In the genomic region with DNA sequence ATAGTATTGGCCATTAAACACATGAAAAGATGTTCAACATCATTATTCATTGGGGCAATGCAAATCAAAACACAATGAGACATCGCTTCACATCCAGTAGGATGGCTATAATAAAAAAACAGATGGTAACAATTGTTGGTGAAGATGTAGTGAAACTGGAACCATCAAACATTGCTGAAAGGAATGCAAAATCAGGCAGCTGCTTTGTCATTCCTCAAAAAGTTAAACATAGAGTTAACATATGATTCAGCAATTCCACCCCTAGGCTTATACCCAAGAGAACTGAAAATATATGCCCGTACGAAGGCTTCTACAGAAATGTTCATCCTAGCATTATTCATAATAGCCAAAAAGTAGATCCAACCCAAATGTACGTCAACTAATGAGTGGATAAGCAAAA, we compare ENCODE assay signal across 15 cellular contexts.
DNase-seq lines count a peak whose midpoint lies in the region; ATAC-seq and TF ChIP-seq lines count a peak whose summit lies in the region.
"Had no signal": no experiment of that assay in that cellular context is flagged by ENCODE, and none has a peak within 500 bp of the region (broad histone marks: within the 10 kb centered on the region; RNA-seq: fewer than 3 reads in every experiment).

No MANE protein-coding gene starts in this region.

- CTCF ChIA-PET in activated CD8-positive, alpha-beta T cell treated with anti-CD3 and anti-CD28 coated beads for 36 hours (lab: Charles Lee) = no interaction called here

- H3K4me1 Mint-ChIP-seq in activated CD8-positive, alpha-beta T cell treated with anti-CD3 and anti-CD28 coated beads for 36 hours (ENCODE audit: low read depth) = no peaks in the 10 kb centered on the region
- H3K4me1 Mint-ChIP-seq: CD8-positive, alpha-beta memory T cell had no signal

- no peaks in the 10 kb centered on the region for H3K9me3 Mint-ChIP-seq in activated CD8-positive, alpha-beta T cell treated with anti-CD3 and anti-CD28 coated beads for 36 hours
- H3K9me3 Mint-ChIP-seq: CD8-positive, alpha-beta memory T cell had no signal

- peak; percentile 11 for DNase-seq in AG20443 (ENCODE audit: low spot score)
- peak; percentile 3 for DNase-seq in NCI-H69 (lab: John Stamatoyannopoulos, UW)
- peak; percentile 60 for DNase-seq in fibroblast of mammary gland (ENCODE audit: low read depth)
- DNase-seq in skeletal muscle cell (ENCODE audit: low read depth) = peak; percentile 52
- no peak for DNase-seq in activated CD8-positive, alpha-beta T cell treated with anti-CD3 and anti-CD28 coated beads for 36 hours
- no peak for DNase-seq in HT-29 (ENCODE audit: low spot score)
- DNase-seq: CD8-positive, alpha-beta memory T cell; Kasumi-1; NCI-H1417; NCI-H2029 treated with DMSO at 0.1 percent for 48 hours; NCI-H510A had no signal

- no peak overlapping the region for H3K4me3 Mint-ChIP-seq in activated CD8-positive, alpha-beta T cell treated with anti-CD3 and anti-CD28 coated beads for 36 hours
- H3K4me3 Mint-ChIP-seq: CD8-positive, alpha-beta memory T cell had no signal

- no peak overlapping the region for H3K27ac Mint-ChIP-seq in activated CD8-positive, alpha-beta T cell treated with anti-CD3 and anti-CD28 coated beads for 36 hours
- H3K27ac Mint-ChIP-seq: CD8-positive, alpha-beta memory T cell had no signal

- no peaks in the 10 kb centered on the region for H3K36me3 Mint-ChIP-seq in activated CD8-positive, alpha-beta T cell treated with anti-CD3 and anti-CD28 coated beads for 36 hours (ENCODE audit: low read depth)
- H3K36me3 Mint-ChIP-seq: CD8-positive, alpha-beta memory T cell had no signal

- no peak overlapping the region for H3K4me3 ChIP-seq in fibroblast of mammary gland (ENCODE audit: control insufficient read depth, low read depth, low read length)
- H3K4me3 ChIP-seq in skeletal muscle cell (ENCODE audit: low read depth, low read length) = no peak overlapping the region
- H3K4me3 ChIP-seq: BLaER1 had no signal

- POLR2A ChIA-PET in activated CD8-positive, alpha-beta T cell treated with anti-CD3 and anti-CD28 coated beads for 36 hours (lab: Charles Lee) = no interaction called here

- intact Hi-C loops in activated CD8-positive, alpha-beta T cell treated with anti-CD3 and anti-CD28 coated beads for 36 hours (cut with micrococcal nuclease) = no loop called here

- TF ChIP-seq CTCF in fibroblast of mammary gland (conservative IDR thresholded peaks at IDR 0.05; ENCODE audit: control insufficient read depth, insufficient read depth, low read depth, low read length) = no peak
- no peak for TF ChIP-seq CTCF in activated CD8-positive, alpha-beta T cell treated with anti-CD3 and anti-CD28 coated beads for 36 hours (IDR thresholded peaks at IDR 0.05)

- ATAC-seq in activated CD8-positive, alpha-beta T cell treated with anti-CD3 and anti-CD28 coated beads for 36 hours = no peak
- ATAC-seq in GM19035 (IDR thresholded peaks at IDR 0.05; ENCODE audit: unreplicated experiment) = no peak
- ATAC-seq: HCT116, HepG2 had no signal

- no peaks in the 10 kb centered on the region for H3K27me3 Mint-ChIP-seq in activated CD8-positive, alpha-beta T cell treated with anti-CD3 and anti-CD28 coated beads for 36 hours

Comparison
In these comparisons a context has a peak if more than half of its experiments do, and no peak if none do; other contexts are left out.
1. DNase-seq: peak in AG20443 (single experiment), NCI-H69 (single experiment), fibroblast of mammary gland (single experiment) and skeletal muscle cell (single experiment); none in activated CD8-positive, alpha-beta T cell treated with anti-CD3 and anti-CD28 coated beads for 36 hours (single experiment) and HT-29 (single experiment).